Comparison of ENCODE assay signal across 18 cellular contexts in the genomic region with DNA sequence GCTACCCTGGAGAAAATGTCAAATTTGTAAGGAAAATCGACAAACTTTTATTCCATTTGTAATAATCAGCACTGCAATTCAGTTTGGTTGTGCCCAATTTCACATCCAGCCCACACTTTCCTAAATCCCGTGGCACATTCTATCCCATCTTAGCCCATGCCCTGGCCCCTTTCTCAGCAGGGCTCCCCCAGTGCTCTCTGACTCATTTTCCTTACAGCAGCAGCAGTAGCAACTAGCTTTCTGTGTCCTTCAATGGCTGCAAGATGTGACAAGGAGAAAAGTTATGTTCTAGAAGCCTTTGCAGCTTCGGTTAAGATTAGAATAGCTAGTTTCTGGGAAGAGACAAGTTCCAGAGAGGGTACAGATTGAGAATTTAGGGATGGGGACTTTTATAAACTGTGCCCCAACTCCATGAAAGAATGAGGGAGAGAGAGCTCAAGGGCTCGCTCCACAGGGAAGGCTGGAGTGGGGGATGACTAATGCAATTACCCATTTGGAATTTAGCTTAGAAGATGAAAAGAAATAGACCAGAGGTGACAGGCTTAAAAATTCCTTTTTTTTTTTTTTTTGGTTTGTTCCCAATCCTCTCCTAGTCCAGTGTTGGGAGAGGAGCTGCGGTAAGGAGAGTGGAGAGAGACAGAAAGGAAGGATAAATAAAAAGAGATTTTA. TPM values are rescaled to one million over a fixed set of nuclear protein-coding genes. Genes with fewer than 3 reads are reported as not detected.
A peak's percentile ranks its signal among the peaks of the same experiment; 100 is the strongest.
DNase-seq lines count a peak whose midpoint lies in the region; ATAC-seq, FAIRE-seq and TF ChIP-seq lines count a peak whose summit lies in the region.
"Had no signal": no experiment of that assay in that cellular context is flagged by ENCODE, and none has a peak within 500 bp of the region (broad histone marks: within the 10 kb centered on the region; RNA-seq: fewer than 3 reads in every experiment).

No MANE protein-coding gene starts in this region.

- H3K4me3 Mint-ChIP-seq in stimulated activated naive B cell treated with anti-CD40 and anti-IgM and Interleukin-4, amounts not matched to agents 10 μg/mL and 1 μg/mL and 100 μg/mL, for 72 hours = no peak overlapping the region
- H3K4me3 Mint-ChIP-seq: activated CD4-positive, alpha-beta memory T cell treated with anti-CD3 and anti-CD28 coated beads, Interleukin-2, amount 10 ng/mL, durations not matched to agents 7 days and 5 days; naive thymus-derived CD4-positive, alpha-beta T cell had no signal

- H3K9me1 ChIP-seq in keratinocyte (ENCODE audit: control insufficient read depth, extremely low read depth, insufficient read depth, low read length) = no peaks in the 10 kb centered on the region

- TSS peak; percentile 81 for BruUV-seq in A673 (replicated peaks; lab: Mats Ljungman, UMichigan)

- H2AFZ ChIP-seq in keratinocyte (ENCODE audit: control insufficient read depth, low read length) = peak overlapping the region; percentile 16

- no peak overlapping the region for H3K27ac Mint-ChIP-seq in stimulated activated naive B cell treated with anti-CD40 and anti-IgM and Interleukin-4, amounts not matched to agents 10 μg/mL and 1 μg/mL and 100 μg/mL, for 72 hours
- H3K27ac Mint-ChIP-seq: activated CD4-positive, alpha-beta memory T cell treated with anti-CD3 and anti-CD28 coated beads, Interleukin-2, amount 10 ng/mL, durations not matched to agents 7 days and 5 days had no signal

- H3K9me3 Mint-ChIP-seq in stimulated activated naive B cell treated with anti-CD40 and anti-IgM and Interleukin-4, amounts not matched to agents 10 μg/mL and 1 μg/mL and 100 μg/mL, for 72 hours = no peaks in the 10 kb centered on the region
- H3K9me3 Mint-ChIP-seq: activated CD4-positive, alpha-beta memory T cell treated with anti-CD3 and anti-CD28 coated beads, Interleukin-2, amount 10 ng/mL, durations not matched to agents 7 days and 5 days; naive thymus-derived CD4-positive, alpha-beta T cell had no signal

- intact Hi-C loops in A673 (cut with micrococcal nuclease; ENCODE audit: unreplicated experiment) = loop anchor here (1.0 kb wide), 1 partner anchor 16 kb away; no protein-coding TSS in a partner anchor

- dilution Hi-C loops in keratinocyte (cut with MboI; ENCODE audit: extremely low pct_ligation_motif_present, low sequenced_read_pairs) = no loop called here

- no peaks in the 10 kb centered on the region for H3K9me3 ChIP-seq in A673 (ENCODE audit: low read depth, low read length, poor library complexity, severe bottlenecking)
- no peaks in the 10 kb centered on the region for H3K9me3 ChIP-seq in HUES48 (ENCODE audit: control insufficient read depth, insufficient read depth, low read length)
- no peaks in the 10 kb centered on the region for H3K9me3 ChIP-seq in keratinocyte (ENCODE audit: control insufficient read depth, low read depth, low read length)
- H3K9me3 ChIP-seq: left ventricle myocardium inferior, right atrium auricular region, SJSA1 had no signal

- no peaks in the 10 kb centered on the region for H4K20me1 ChIP-seq in keratinocyte (ENCODE audit: control insufficient read depth, extremely low read depth, insufficient read depth, low read length)

- ATAC-seq in stimulated activated naive B cell treated with anti-CD40 and anti-IgM and Interleukin-4, amounts not matched to agents 10 μg/mL and 1 μg/mL and 100 μg/mL, for 72 hours (replicated peaks) = no peak
- ATAC-seq: naive thymus-derived CD4-positive, alpha-beta T cell had no signal

- H3K36me3 ChIP-seq in A673 (ENCODE audit: insufficient read depth, low read length, poor library complexity, severe bottlenecking) (no peaks in the 10 kb centered on the region), HUES48 (ENCODE audit: control insufficient read depth, insufficient read depth, low read length) (no peaks in the 10 kb centered on the region), keratinocyte (ENCODE audit: control insufficient read depth in 2 of 2, extremely low read depth in 1 of 2, insufficient read depth in 2 of 2, low read length in 2 of 2) (no peaks in the 10 kb centered on the region)
- H3K36me3 ChIP-seq: left ventricle myocardium inferior, right atrium auricular region, SJSA1, tibial artery had no signal

- H3K36me3 Mint-ChIP-seq in stimulated activated naive B cell treated with anti-CD40 and anti-IgM and Interleukin-4, amounts not matched to agents 10 μg/mL and 1 μg/mL and 100 μg/mL, for 72 hours = no peaks in the 10 kb centered on the region

- no peak for TF ChIP-seq POLR2A in GM12891 (IDR thresholded peaks at IDR 0.05; ENCODE audit: low read depth, low read length)

- TF ChIP-seq CTCF in A673 (conservative IDR thresholded peaks at IDR 0.05; ENCODE audit: low read depth, low read length) = no peak
- no peak for TF ChIP-seq CTCF in astrocyte of the cerebellum (IDR thresholded peaks at IDR 0.05; ENCODE audit: low read depth, low read length, missing control alignments)
- TF ChIP-seq CTCF in keratinocyte (optimal IDR thresholded peaks at IDR 0.05 in 1 of 3, IDR thresholded peaks at IDR 0.05 in 1 of 3, conservative IDR thresholded peaks at IDR 0.05 in 1 of 3; ENCODE audit: extremely low read depth in 1 of 3, insufficient read depth in 2 of 3, low read length in 3 of 3) = no peak

- no peak overlapping the region for H3K9ac ChIP-seq in HUES48 (ENCODE audit: low read depth, low read length)
- no peak overlapping the region for H3K9ac ChIP-seq in keratinocyte (ENCODE audit: control insufficient read depth, extremely low read depth, insufficient read depth, low read length)

- H3K4me3 ChIP-seq in A673 (ENCODE audit: low read depth, low read length, poor library complexity, severe bottlenecking) (no peak overlapping the region), HUES48 (ENCODE audit: low read depth, low read length) (no peak overlapping the region), astrocyte of the cerebellum (ENCODE audit: low read depth, low read length) (peak overlapping the region; percentile 11), keratinocyte (ENCODE audit: control insufficient read depth in 2 of 3, extremely low read depth in 1 of 3, insufficient read depth in 2 of 3, low read depth in 1 of 3, low read length in 3 of 3) (no peak overlapping the region)
- H3K4me3 ChIP-seq: left ventricle myocardium inferior, right atrium auricular region, SJSA1, tibial artery had no signal

- FAIRE-seq in keratinocyte (lab: Jason Lieb, UNC) = peak; percentile 41
- FAIRE-seq in GM12891 (lab: Jason Lieb, UNC) = no peak
- FAIRE-seq: TTC549 had no signal

- in situ Hi-C loops in astrocyte of the cerebellum (cut with HindIII; ENCODE audit: low sequenced_read_pairs) (no loop called here), G401 (cut with HindIII; ENCODE audit: low sequenced_read_pairs) (no loop called here)

- H3K27ac ChIP-seq in A673 (ENCODE audit: low read depth, low read length, poor library complexity, severe bottlenecking) = peak overlapping the region; percentile 22
- peak overlapping the region; percentile 68 for H3K27ac ChIP-seq in HUES48 (ENCODE audit: low read depth, low read length)
- H3K27ac ChIP-seq in keratinocyte (ENCODE audit: control insufficient read depth, insufficient read depth, low read length) = no peak overlapping the region
- H3K27ac ChIP-seq: left ventricle myocardium inferior, right atrium auricular region, SJSA1, tibial artery had no signal

- no peaks in the 10 kb centered on the region for H3K4me1 Mint-ChIP-seq in stimulated activated naive B cell treated with anti-CD40 and anti-IgM and Interleukin-4, amounts not matched to agents 10 μg/mL and 1 μg/mL and 100 μg/mL, for 72 hours
- H3K4me1 Mint-ChIP-seq: activated CD4-positive, alpha-beta memory T cell treated with anti-CD3 and anti-CD28 coated beads, Interleukin-2, amount 10 ng/mL, durations not matched to agents 7 days and 5 days; naive thymus-derived CD4-positive, alpha-beta T cell had no signal

- POLR2A ChIA-PET in A673 (lab: Charles Lee; ENCODE audit: low non-redundant PET) = interaction anchor here (0.5 to 0.6 kb wide), 3 partner anchors 25 to 680 kb away, joined by 5 to 7 read pairs (median 6); no protein-coding TSS in a partner anchor

- no peaks in the 10 kb centered on the region for H3K79me2 ChIP-seq in keratinocyte (ENCODE audit: control insufficient read depth, insufficient read depth, low read length)

- H3K4me2 ChIP-seq in keratinocyte (ENCODE audit: control insufficient read depth, extremely low read depth, insufficient read depth, low read depth, low read length) = peak overlapping the region; percentile 34

- DNase-seq in A673 (ENCODE audit: low spot score) (peak; percentile 87), astrocyte of the cerebellum (ENCODE audit: low read depth) (peak; percentile 70), keratinocyte (ENCODE audit: low read depth, low spot score) (no peak), GM12891 (ENCODE audit: insufficient read length, low spot score) (no peak), G401 (ENCODE audit: low spot score) (no peak), KG1 (lab: John Stamatoyannopoulos, UW) (no peak)
- no peak for DNase-seq in stimulated activated naive B cell treated with anti-CD40 and anti-IgM and Interleukin-4, amounts not matched to agents 10 μg/mL and 1 μg/mL and 100 μg/mL, for 72 hours
- DNase-seq: activated CD4-positive, alpha-beta memory T cell treated with anti-CD3 and anti-CD28 coated beads, Interleukin-2, amount 10 ng/mL, durations not matched to agents 7 days and 5 days; amniotic stem cell; left ventricle myocardium inferior; naive thymus-derived CD4-positive, alpha-beta T cell; NCI-H1105; stimulated activated CD4-positive, alpha-beta T cell treated with anti-CD3 and anti-CD28 coated beads, Interleukin-4, amount 100 ng/mL, for 1 hour; tibial artery had no signal

- no peaks in the 10 kb centered on the region for H3K27me3 ChIP-seq in A673 (replicated peaks; ENCODE audit: insufficient read depth, low read depth, low read length, poor library complexity)
- H3K27me3 ChIP-seq in HUES48 (ENCODE audit: control insufficient read depth, insufficient read depth, low read length) = no peaks in the 10 kb centered on the region
- no peaks in the 10 kb centered on the region for H3K27me3 ChIP-seq in keratinocyte (ENCODE audit: control insufficient read depth, extremely low read depth, insufficient read depth, low read length)
- H3K27me3 ChIP-seq: right atrium auricular region, SJSA1, tibial artery had no signal

- CTCF ChIA-PET in A673 (lab: Charles Lee) = interaction anchor here (0.6 to 0.7 kb wide), 2 partner anchors 47 to 513 kb away, joined by 5 to 6 read pairs; partner anchors contain the start of gene POU2F1

- H3K4me1 ChIP-seq in A673 (ENCODE audit: insufficient read depth, low read length, poor library complexity, severe bottlenecking) (peaks cover 44% of the 10 kb centered on the region), HUES48 (ENCODE audit: control insufficient read depth, insufficient read depth, low read length) (peaks cover 12% of the 10 kb centered on the region), keratinocyte (ENCODE audit: control insufficient read depth, extremely low read depth, insufficient read depth, low read length) (peaks cover 35% of the 10 kb centered on the region)
- H3K4me1 ChIP-seq: left ventricle myocardium inferior, right atrium auricular region, tibial artery had no signal

- peaks cover 9 to 33% of the 10 kb centered on the region in 2 donors for H3K27me3 Mint-ChIP-seq in stimulated activated naive B cell treated with anti-CD40 and anti-IgM and Interleukin-4, amounts not matched to agents 10 μg/mL and 1 μg/mL and 100 μg/mL, for 72 hours

RNA-seq across cellular contexts. Expression of gene POU2F1, which starts 47.0 kb away (rescaled TPM):
- 25.0 and 28.3 TPM in 2 replicates for total RNA-seq in A673 (2021)
- polyA plus RNA-seq in keratinocyte = 3.2 to 5.9 TPM (median 4.1 TPM) in 3 replicates
- 1.3 TPM for polyA plus RNA-seq in keratinocyte (2011; ENCODE audit: low read depth)
- polyA plus RNA-seq in keratinocyte (2011; cell fraction: cytosol; rRNA removed) = 1.8 and 2.1 TPM in 2 replicates
- polyA plus RNA-seq in keratinocyte (2011; cell fraction: nucleus; rRNA removed) = 8.3 TPM in 2 replicates
- polyA plus RNA-seq in keratinocyte (2012; ENCODE audit: low replicate concordance) = 2.8 TPM in 2 replicates
- polyA minus RNA-seq in keratinocyte = 13.4 to 22.8 TPM (median 18.7 TPM) in 3 replicates
- 2.5 TPM for polyA minus RNA-seq in keratinocyte (2011; cell fraction: cytosol; rRNA and poly(A)+ RNA removed)
- 8.8 and 18.6 TPM in 2 replicates for polyA minus RNA-seq in keratinocyte (2011; cell fraction: nucleus; rRNA and poly(A)+ RNA removed)
- 3.0 TPM for polyA plus RNA-seq in GM12891 (2012; ENCODE audit: low read depth, missing spikeins)
- total RNA-seq in G401 (2014; rRNA removed; shearing (Covaris generic)) = 11.3 and 19.0 TPM in 2 replicates

Comparison
In these comparisons a context has a peak if more than half of its experiments do, and no peak if none do; other contexts are left out.
1. DNase-seq: peak in A673 (single experiment) and astrocyte of the cerebellum (single experiment); none in keratinocyte (single experiment), GM12891 (single experiment), stimulated activated naive B cell treated with anti-CD40 and anti-IgM and Interleukin-4, amounts not matched to agents 10 μg/mL and 1 μg/mL and 100 μg/mL, for 72 hours (single experiment), G401 (single experiment) and KG1 (single experiment).